15 cellular contexts compared by ENCODE assay signal in genomic region chr4:119059221-119059620, GRCh38.
"Had no signal": no experiment of that assay in that cellular context is flagged by ENCODE, and none has a peak within 500 bp of the region (broad histone marks: within the 10 kb centered on the region; RNA-seq: fewer than 3 reads in every experiment).

No MANE protein-coding gene starts in this region.

- FAIRE-seq: endometrium, frontal cortex, islet of Langerhans had no signal

- DNase-seq: effector memory CD4-positive, alpha-beta T cell; heart left ventricle; hypothalamus; kidney glomerular epithelial cell; mesendoderm; natural killer cell; posterior cingulate gyrus; stimulated activated CD4-positive, alpha-beta T cell treated with anti-CD3 and anti-CD28 coated beads, Interleukin-12 subunit alpha, Interleukin-12 subunit beta, amount 100 ng/mL, for 4 hours; stimulated activated naive CD4-positive, alpha-beta T cell had no signal

- H3K4me1 Mint-ChIP-seq: natural killer cell, neural crest cell had no signal

- H3K27ac Mint-ChIP-seq: natural killer cell had no signal

- H3K4me3 Mint-ChIP-seq: natural killer cell, neural crest cell had no signal

- ATAC-seq: esophagus mucosa, heart left ventricle, natural killer cell, sciatic nerve had no signal

- H3K9me3 Mint-ChIP-seq: natural killer cell, neural crest cell had no signal
